In the genomic region with DNA sequence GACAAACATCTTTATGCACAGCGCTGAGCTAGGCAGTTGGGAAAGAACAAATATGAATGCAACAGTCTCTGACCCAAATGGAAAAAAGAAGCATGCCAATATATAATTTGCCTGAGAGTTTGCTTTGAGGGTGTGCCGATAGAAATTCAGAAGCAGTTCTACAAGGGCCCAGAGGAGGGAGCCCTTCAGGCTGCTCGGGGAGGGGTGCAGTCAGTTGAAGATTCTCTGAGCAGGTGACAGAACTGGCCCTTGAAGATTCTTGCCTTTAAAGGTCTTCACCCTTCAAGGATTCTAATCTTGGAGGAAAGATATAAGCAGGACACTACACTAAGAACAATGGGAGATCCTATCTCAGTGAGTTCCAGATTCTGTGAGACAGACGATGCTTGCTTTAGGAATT, we compare ENCODE assay signal across 8 cellular contexts. TPM values are rescaled to one million over a fixed set of nuclear protein-coding genes. Genes with fewer than 3 reads are reported as not detected.
DNase-seq lines count a peak whose midpoint lies in the region; ATAC-seq and TF ChIP-seq lines count a peak whose summit lies in the region.

No MANE protein-coding gene starts in this region.

- intact Hi-C loops in Right ventricle myocardium inferior (cut with DNase I), result loop anchor here (5.0 kb wide), 3 partner anchors 268 to 512 kb away; no protein-coding TSS in a partner anchor
- intact Hi-C loops in left cardiac atrium (cut with DNase I), result loop anchor here (2.0 to 10.0 kb wide), 7 partner anchors 265 to 558 kb away; no protein-coding TSS in a partner anchor

- no peak overlapping the region for H3K4me3 ChIP-seq in cardiac fibroblast (replicated peaks in 1 of 2; ENCODE audit: low read depth in 2 of 2, low read length in 2 of 2)

- ATAC-seq in Right ventricle myocardium inferior, result peak; percentile 21
- ATAC-seq in left cardiac atrium, result no peak
- ATAC-seq in HG03378 (IDR thresholded peaks at IDR 0.05; ENCODE audit: unreplicated experiment), result no peak

- no peak for DNase-seq in Right ventricle myocardium inferior (ENCODE audit: missing footprints)
- no peak for DNase-seq in left cardiac atrium
- DNase-seq in Kasumi-1 (lab: John Stamatoyannopoulos, UW), result peak; percentile 19 to 40
- peak in 1 of 2 donors; percentile 55 for DNase-seq in cardiac fibroblast (ENCODE audit: low read depth in 2 of 2)
- DNase-seq in myocyte (ENCODE audit: low read depth), result peak; percentile 52
- DNase-seq in 8988T, result no peak
- DNase-seq in OCI-M2 (lab: John Stamatoyannopoulos, UW; ENCODE audit: unreplicated experiment), result no peak

- peak; percentile 57 for TF ChIP-seq CTCF in cardiac fibroblast (IDR thresholded peaks at IDR 0.05; ENCODE audit: low read depth, low read length)

RNA-seq across cellular contexts. Expression of a gene that starts 3.7 kb away (rescaled TPM):
- total RNA-seq in Right ventricle myocardium inferior (1.1 TPM), left cardiac atrium (1 to 10 TPM; 2.4 to 9.8 TPM), myocyte (4.5 and 6.5 TPM in 2 replicates)
- 11.5 TPM for polyA plus RNA-seq in myocyte (2012)

Comparison
In these comparisons a context has a peak if more than half of its experiments do, and no peak if none do; other contexts are left out.
1. DNase-seq: peak in Kasumi-1 (2 of 2) and myocyte (single experiment); none in Right ventricle myocardium inferior (single experiment), left cardiac atrium (single experiment), 8988T (single experiment) and OCI-M2 (single experiment).